8 cellular contexts compared by ENCODE assay signal in the genomic region with DNA sequence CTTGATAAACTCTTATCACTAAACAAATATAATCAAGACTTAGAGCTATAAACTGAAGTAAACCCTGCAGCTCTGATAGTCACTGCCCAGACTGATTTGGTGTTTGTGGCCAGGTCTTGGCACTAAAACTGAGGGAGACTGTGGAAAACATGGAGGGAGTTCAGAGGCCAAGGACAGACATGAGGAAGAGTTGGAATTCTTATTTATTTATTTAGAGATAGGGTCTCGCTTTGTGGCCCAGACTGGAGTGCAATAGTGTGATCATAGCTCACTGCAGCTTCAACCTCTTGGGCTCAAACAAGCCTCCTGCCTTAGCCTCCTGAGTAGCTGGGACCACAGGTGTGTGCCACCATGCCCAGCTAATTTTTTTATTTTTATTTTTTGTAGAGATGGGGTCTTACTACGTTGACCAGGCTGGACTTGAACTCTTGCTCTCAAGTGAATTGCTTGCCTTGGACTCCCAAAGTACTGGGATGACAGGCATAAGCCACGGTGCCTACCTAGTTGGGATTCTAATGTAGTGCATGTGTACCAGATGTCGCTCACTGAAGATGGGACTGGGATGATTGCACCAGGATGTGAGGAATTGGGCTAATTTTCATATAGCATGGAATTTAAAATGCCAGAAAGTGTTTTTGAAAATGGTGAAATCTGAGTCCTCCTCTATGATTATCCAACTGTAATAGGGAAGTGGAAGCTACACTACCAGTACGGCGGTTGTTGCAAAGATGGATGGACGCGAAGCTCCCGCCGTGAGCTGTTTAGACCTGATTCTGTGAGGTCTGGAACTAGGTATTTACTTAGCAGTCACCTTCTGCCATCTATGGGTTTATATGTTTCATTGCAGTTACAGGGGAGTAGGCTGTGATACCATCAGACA. TPM values are rescaled to one million over a fixed set of nuclear protein-coding genes. Genes with fewer than 3 reads are reported as not detected.
DNase-seq lines count a peak whose midpoint lies in the region; ATAC-seq, FAIRE-seq and TF ChIP-seq lines count a peak whose summit lies in the region.

No MANE protein-coding gene starts in this region.

- no peak overlapping the region for H3K27ac ChIP-seq in AG04450 (ENCODE audit: low read depth, low read length)
- H3K27ac ChIP-seq in keratinocyte (ENCODE audit: control insufficient read depth, insufficient read depth, low read length) = no peak overlapping the region

- H3K4me1 ChIP-seq in keratinocyte (ENCODE audit: control insufficient read depth, extremely low read depth, insufficient read depth, low read length) = peaks cover 10% of the 10 kb centered on the region

- dilution Hi-C loops in keratinocyte (cut with MboI; ENCODE audit: extremely low pct_ligation_motif_present, low sequenced_read_pairs) = no loop called here

- DNase-seq in AG04450 (ENCODE audit: low read depth, low spot score) = peak; percentile 42
- peak; percentile 34 for DNase-seq in NCI-H2107 (lab: John Stamatoyannopoulos, UW)
- DNase-seq in T-helper 9 cell = peak; percentile 34
- peak; percentile 66 for DNase-seq in bronchial epithelial cell (ENCODE audit: low read depth)
- DNase-seq in keratinocyte (ENCODE audit: low read depth, low spot score) = peak; percentile 21
- peak; percentile 57 for DNase-seq in stimulated activated CD4-positive, alpha-beta T cell treated with anti-CD3 and anti-CD28 coated beads, Interleukin-2, amount 100 ng/mL, for 24 hours

- no peaks in the 10 kb centered on the region for H3K79me2 ChIP-seq in keratinocyte (ENCODE audit: control insufficient read depth, insufficient read depth, low read length)

- ATAC-seq in GM18508 (IDR thresholded peaks at IDR 0.05; ENCODE audit: insufficient read depth, unreplicated experiment) (peak; percentile 83), HG03060 (IDR thresholded peaks at IDR 0.05; ENCODE audit: low read depth, unreplicated experiment) (peak; percentile 53)

- TF ChIP-seq CTCF in AG04450 (IDR thresholded peaks at IDR 0.05; ENCODE audit: low read depth, low read length) (peak; percentile 85), bronchial epithelial cell (IDR thresholded peaks at IDR 0.05; ENCODE audit: insufficient read depth, low read length, severe bottlenecking) (peak; percentile 67), keratinocyte (optimal IDR thresholded peaks at IDR 0.05 in 1 of 3, IDR thresholded peaks at IDR 0.05 in 1 of 3, conservative IDR thresholded peaks at IDR 0.05 in 1 of 3; ENCODE audit: extremely low read depth in 1 of 3, insufficient read depth in 2 of 3, low read length in 3 of 3) (peak; percentile 63 to 79 (median 65))

- H3K9me1 ChIP-seq in keratinocyte (ENCODE audit: control insufficient read depth, extremely low read depth, insufficient read depth, low read length) = no peaks in the 10 kb centered on the region

- POLR2A ChIA-PET in AG04450 (lab: Yijun Ruan, JAX) = interaction anchor here (1.0 kb wide), 1 partner anchor 575 kb away, joined by 3 read pairs; the partner anchor contains the start of gene CYP20A1

- no peak overlapping the region for H3K9ac ChIP-seq in keratinocyte (ENCODE audit: control insufficient read depth, extremely low read depth, insufficient read depth, low read length)

- CTCF ChIA-PET in AG04450 (lab: Charles Lee) = interaction anchor here (0.6 to 5.6 kb wide), 60 partner anchors 9 to 1243 kb away, joined by 3 to 32 read pairs (median 4); no protein-coding TSS in a partner anchor

- H3K4me3 ChIP-seq in AG04450 (ENCODE audit: low read depth, low read length) = no peak overlapping the region
- H3K4me3 ChIP-seq in bronchial epithelial cell (ENCODE audit: low read depth, low read length) = no peak overlapping the region
- H3K4me3 ChIP-seq in keratinocyte (ENCODE audit: control insufficient read depth in 2 of 3, extremely low read depth in 1 of 3, insufficient read depth in 2 of 3, low read depth in 1 of 3, low read length in 3 of 3) = no peak overlapping the region

- H3K27me3 ChIP-seq in AG04450 (ENCODE audit: control insufficient read depth, insufficient read depth, low read length) = peaks cover 5% of the 10 kb centered on the region
- H3K27me3 ChIP-seq in bronchial epithelial cell (ENCODE audit: control insufficient read depth, insufficient read depth, low read length) = no peaks in the 10 kb centered on the region
- H3K27me3 ChIP-seq in keratinocyte (ENCODE audit: control insufficient read depth, extremely low read depth, insufficient read depth, low read length) = peaks cover 3% of the 10 kb centered on the region

- FAIRE-seq in bronchial epithelial cell (lab: Jason Lieb, UNC) = no peak
- FAIRE-seq in keratinocyte (lab: Jason Lieb, UNC) = peak; percentile 71

- no peaks in the 10 kb centered on the region for H3K9me3 ChIP-seq in AG04450 (ENCODE audit: control insufficient read depth, insufficient read depth, low read length)
- no peaks in the 10 kb centered on the region for H3K9me3 ChIP-seq in keratinocyte (ENCODE audit: control insufficient read depth, low read depth, low read length)

- H3K36me3 ChIP-seq in bronchial epithelial cell (ENCODE audit: control insufficient read depth, insufficient read depth, low read length) (no peaks in the 10 kb centered on the region), keratinocyte (ENCODE audit: control insufficient read depth in 2 of 2, extremely low read depth in 1 of 2, insufficient read depth in 2 of 2, low read length in 2 of 2) (no peaks in the 10 kb centered on the region)

- no peaks in the 10 kb centered on the region for H4K20me1 ChIP-seq in keratinocyte (ENCODE audit: control insufficient read depth, extremely low read depth, insufficient read depth, low read length)

- peak overlapping the region; percentile 77 for H3K4me2 ChIP-seq in keratinocyte (ENCODE audit: control insufficient read depth, extremely low read depth, insufficient read depth, low read depth, low read length)

- H2AFZ ChIP-seq in keratinocyte (ENCODE audit: control insufficient read depth, low read length) = peak overlapping the region; percentile 57

RNA-seq across cellular contexts. Expression of gene CTLA4, which starts 52.7 kb away (rescaled TPM):
- polyA plus RNA-seq in AG04450 (2011; rRNA removed) (not detected in 2 replicates), keratinocyte (not detected in 3 replicates)
- not detected in 2 replicates for polyA minus RNA-seq in AG04450 (2011; rRNA and poly(A)+ RNA removed)
- not detected in 2 replicates for total RNA-seq in bronchial epithelial cell
- polyA plus RNA-seq in keratinocyte (2011; ENCODE audit: low read depth) = not detected
- polyA plus RNA-seq in keratinocyte (2011; cell fraction: cytosol; rRNA removed) = not detected in 2 replicates
- polyA plus RNA-seq in keratinocyte (2011; cell fraction: nucleus; rRNA removed) = not detected in 2 replicates
- not detected in 2 replicates for polyA plus RNA-seq in keratinocyte (2012; ENCODE audit: low replicate concordance)
- not detected in 3 replicates for polyA minus RNA-seq in keratinocyte
- not detected for polyA minus RNA-seq in keratinocyte (2011; cell fraction: cytosol; rRNA and poly(A)+ RNA removed)
- polyA minus RNA-seq in keratinocyte (2011; cell fraction: nucleus; rRNA and poly(A)+ RNA removed) = not detected in 2 replicates
